9 cellular contexts compared by ENCODE assay signal in genomic region chr12:13436696-13437391, GRCh38.
DNase-seq lines count a peak whose midpoint lies in the region; ATAC-seq and TF ChIP-seq lines count a peak whose summit lies in the region.
"Had no signal": no experiment of that assay in that cellular context is flagged by ENCODE, and none has a peak within 500 bp of the region (broad histone marks: within the 10 kb centered on the region; RNA-seq: fewer than 3 reads in every experiment).

No MANE protein-coding gene starts in this region.

- peaks cover 0 to 7% (median 1%) of the 10 kb centered on the region in 3 donors for H3K27me3 ChIP-seq in psoas muscle (ENCODE audit: insufficient read depth in 3 of 3, low read length in 2 of 3)
- H3K27me3 ChIP-seq in transverse colon = no peaks in the 10 kb centered on the region
- H3K27me3 ChIP-seq: sigmoid colon had no signal

- no peak for TF ChIP-seq POLR2A in transverse colon (IDR thresholded peaks at IDR 0.05)

- H3K9me3 ChIP-seq in psoas muscle = no peaks in the 10 kb centered on the region
- no peaks in the 10 kb centered on the region for H3K9me3 ChIP-seq in transverse colon
- H3K9me3 ChIP-seq: sigmoid colon had no signal

- DNase-seq in GM04504 (ENCODE audit: low read depth) (peak; percentile 14), NCI-H226 (peak; percentile 91), fibroblast of mammary gland (ENCODE audit: low read depth) (peak; percentile 83), psoas muscle (no peak), occipital lobe (lab: John Stamatoyannopoulos, UW) (no peak), cerebellar cortex (ENCODE audit: low spot score) (no peak), NCI-H1048 (lab: John Stamatoyannopoulos, UW) (no peak), transverse colon (no peak)
- DNase-seq: sigmoid colon had no signal

- H3K36me3 ChIP-seq in psoas muscle (ENCODE audit: insufficient read depth in 1 of 2, low read depth in 1 of 2) (no peaks in the 10 kb centered on the region), transverse colon (no peaks in the 10 kb centered on the region)
- H3K36me3 ChIP-seq: sigmoid colon had no signal

- no peak for TF ChIP-seq EP300 in transverse colon (IDR thresholded peaks at IDR 0.05; ENCODE audit: low read depth)

- H3K27ac ChIP-seq in psoas muscle (no peak overlapping the region), transverse colon (no peak overlapping the region)
- H3K27ac ChIP-seq: sigmoid colon had no signal

- intact Hi-C loops in psoas muscle (cut with DNase I) = no loop called here
- intact Hi-C loops in transverse colon (cut with DNase I; ENCODE audit: low total_unique reads) = no loop called here

- peak in 3 of 4 donors; percentile 37 to 61 (median 54) for ATAC-seq in psoas muscle

- in situ Hi-C loops in transverse colon (cut with MboI; ENCODE audit: low pct_ligation_motif_present in 1 of 4, low pct_unique_long_range_greater_than_20kb in 1 of 4, low sequenced_read_pairs in 3 of 4) = no loop called here

- H3K4me1 ChIP-seq in psoas muscle = no peaks in the 10 kb centered on the region
- no peaks in the 10 kb centered on the region for H3K4me1 ChIP-seq in transverse colon

- H3K4me3 ChIP-seq in fibroblast of mammary gland (ENCODE audit: control insufficient read depth, low read depth, low read length) (no peak overlapping the region), psoas muscle (no peak overlapping the region), transverse colon (no peak overlapping the region)
- H3K4me3 ChIP-seq: sigmoid colon had no signal

- TF ChIP-seq CTCF in fibroblast of mammary gland (conservative IDR thresholded peaks at IDR 0.05; ENCODE audit: control insufficient read depth, insufficient read depth, low read depth, low read length) (no peak), psoas muscle (IDR thresholded peaks at IDR 0.05) (no peak), transverse colon (IDR thresholded peaks at IDR 0.05) (no peak)

- WGBS in psoas muscle, 3 donors = 49 to 62% (median 52%) methylated on average over 11 of the region's 11 CpGs
- 75 to 83% methylated on average over 7 to 11 of the region's 11 CpGs for WGBS in transverse colon (ENCODE audit: low coverage in 1 of 2), 2 donors

Comparison
In these comparisons a context has a peak if more than half of its experiments do, and no peak if none do; other contexts are left out.
1. DNase-seq: peak in GM04504 (single experiment), NCI-H226 (single experiment) and fibroblast of mammary gland (single experiment); none in psoas muscle (0 of 2), occipital lobe (single experiment), cerebellar cortex (single experiment), NCI-H1048 (single experiment) and transverse colon (single experiment).